11 cellular contexts compared by ENCODE assay signal in the genomic region with DNA sequence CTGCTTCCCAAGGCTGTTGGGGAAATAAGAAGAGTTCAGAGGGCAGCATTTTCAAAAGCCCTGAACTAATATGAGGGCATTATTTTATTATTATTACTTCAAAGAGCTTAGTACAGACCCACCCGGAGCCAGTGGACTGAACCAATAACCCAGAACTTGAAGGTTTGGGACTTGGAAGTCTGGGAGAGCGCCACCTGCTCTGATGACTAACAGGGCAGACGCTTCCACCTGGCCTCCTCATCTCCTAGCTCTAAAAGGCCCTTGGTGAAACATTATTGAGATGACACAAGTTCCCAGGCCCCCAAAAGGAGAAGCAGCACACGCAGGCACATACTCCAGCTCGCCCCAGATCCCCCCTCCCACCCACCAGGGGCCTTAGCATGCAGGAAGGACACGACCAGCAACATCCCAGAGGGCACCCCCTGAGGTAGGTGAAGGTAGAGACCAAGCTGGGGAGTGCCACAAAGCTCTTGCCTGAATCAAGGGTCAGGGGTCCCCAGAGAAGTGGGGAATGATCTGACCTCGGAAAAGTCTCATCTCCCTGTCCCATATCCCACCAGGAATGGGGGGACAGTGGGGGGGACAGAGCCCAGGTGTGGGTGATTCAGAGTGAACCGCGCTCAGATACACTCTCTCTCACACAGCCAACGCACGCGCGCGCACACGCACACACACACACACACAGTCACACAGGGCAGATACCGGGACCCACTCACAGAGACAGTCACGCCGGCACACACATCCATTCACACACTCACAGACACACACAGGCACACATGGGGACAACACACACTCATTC. TPM values are rescaled to one million over a fixed set of nuclear protein-coding genes. Genes with fewer than 3 reads are reported as not detected.
DNase-seq lines count a peak whose midpoint lies in the region; ATAC-seq and TF ChIP-seq lines count a peak whose summit lies in the region.
"Had no signal": no experiment of that assay in that cellular context is flagged by ENCODE, and none has a peak within 500 bp of the region (broad histone marks: within the 10 kb centered on the region; RNA-seq: fewer than 3 reads in every experiment).

No MANE protein-coding gene starts in this region.

- H3K4me3 ChIP-seq in SK-N-SH (ENCODE audit: low read depth in 2 of 2, low read length in 1 of 2), result peak overlapping the region in 1 of 2 experiments; percentile 46; a peak in 2 of 4 replicates
- peak overlapping the region; percentile 29 for H3K4me3 ChIP-seq in effector memory CD4-positive, alpha-beta T cell (ENCODE audit: insufficient read depth, low read depth, low read length, poor library complexity, severe bottlenecking)

- TF ChIP-seq CTCF in SK-N-SH (IDR thresholded peaks at IDR 0.05), result no peak
- TF ChIP-seq CTCF in progenitor cell of endocrine pancreas (IDR thresholded peaks at IDR 0.05; ENCODE audit: unreplicated experiment), result no peak

- no peaks in the 10 kb centered on the region for H3K9me3 ChIP-seq in SK-N-SH
- no peaks in the 10 kb centered on the region for H3K9me3 ChIP-seq in effector memory CD4-positive, alpha-beta T cell (ENCODE audit: control insufficient read depth, low read length)

- peaks cover 0 to 3% of the 10 kb centered on the region in 2 experiments; a peak in 1 of 4 replicates for H3K4me1 ChIP-seq in SK-N-SH (ENCODE audit: control insufficient read depth in 1 of 2, insufficient read depth in 2 of 2, low read depth in 1 of 2, low read length in 1 of 2)
- peaks cover 7% of the 10 kb centered on the region for H3K4me1 ChIP-seq in effector memory CD4-positive, alpha-beta T cell (ENCODE audit: control insufficient read depth, insufficient read depth, low read length, poor library complexity, severe bottlenecking)

- no peaks in the 10 kb centered on the region for H3K79me2 ChIP-seq in SK-N-SH (ENCODE audit: insufficient read depth)

- H3F3A ChIP-seq in SK-N-SH (replicated peaks; ENCODE audit: insufficient read depth), result no peaks in the 10 kb centered on the region

- H3K9me2 ChIP-seq in SK-N-SH, result no peaks in the 10 kb centered on the region

- H3K4me1 Mint-ChIP-seq in progenitor cell of endocrine pancreas (ENCODE audit: low read depth), result peaks cover 2% of the 10 kb centered on the region

- no peaks in the 10 kb centered on the region for H4K20me1 ChIP-seq in SK-N-SH (ENCODE audit: insufficient read depth)

- WGBS in SK-N-SH (ENCODE audit: low lambda C conversion rate), result 56% methylated on average over 16 of the region's 18 CpGs

- peaks cover 27% of the 10 kb centered on the region for H3K27me3 ChIP-seq in SK-N-SH (ENCODE audit: insufficient read depth)
- H3K27me3 ChIP-seq in effector memory CD4-positive, alpha-beta T cell (replicated peaks; ENCODE audit: control insufficient read depth, insufficient read depth, low read length, poor library complexity, severe bottlenecking), result peaks cover 36% of the 10 kb centered on the region

- H3K27ac ChIP-seq in SK-N-SH (ENCODE audit: low read depth in 2 of 2, low read length in 1 of 2), result no peak overlapping the region
- no peak overlapping the region for H3K27ac ChIP-seq in effector memory CD4-positive, alpha-beta T cell (ENCODE audit: insufficient read depth, low read length, poor library complexity, severe bottlenecking)

- no peak overlapping the region for H3K27ac Mint-ChIP-seq in progenitor cell of endocrine pancreas
- H3K27ac Mint-ChIP-seq: HFFc6 had no signal

- DNase-seq in SK-N-SH (peak; percentile 45), NCI-H510A (lab: John Stamatoyannopoulos, UW) (peak; percentile 40), progenitor cell of endocrine pancreas (ENCODE audit: low spot score, unreplicated experiment) (no peak), HuH-7.5 (ENCODE audit: low spot score) (no peak), OCI-M1 (lab: John Stamatoyannopoulos, UW) (no peak)
- no peak for DNase-seq in effector memory CD4-positive, alpha-beta T cell
- DNase-seq: activated CD8-positive, alpha-beta memory T cell treated with anti-CD3 and anti-CD28 coated beads, Interleukin-2, amount 50 U/mL, for 48 hours; HFFc6 had no signal

- TF ChIP-seq EP300 in SK-N-SH (IDR thresholded peaks at IDR 0.05; ENCODE audit: borderline replicate concordance in 1 of 2, low read depth in 1 of 2, low read length in 1 of 2), result no peak

- no peak overlapping the region for H2AFZ ChIP-seq in SK-N-SH (ENCODE audit: low read depth)

- H3K4me2 ChIP-seq in SK-N-SH, result peak overlapping the region; percentile 68; the same call in 1 of the 2 replicates

- no peak overlapping the region for H3K9ac ChIP-seq in SK-N-SH

- H3K36me3 ChIP-seq in SK-N-SH (replicated peaks in 1 of 2; ENCODE audit: control insufficient read depth in 1 of 2, insufficient read depth in 2 of 2, low read length in 1 of 2), result no peaks in the 10 kb centered on the region
- H3K36me3 ChIP-seq in effector memory CD4-positive, alpha-beta T cell (ENCODE audit: control insufficient read depth, insufficient read depth, low read length), result no peaks in the 10 kb centered on the region

- CTCF ChIA-PET in SK-N-SH (lab: Yijun Ruan, JAX), result interaction anchor here (0.9 to 2.7 kb wide), 5 partner anchors 11 to 76 kb away, joined by 3 to 15 read pairs (median 8); a partner anchor contains a TSS

- H3K9me3 Mint-ChIP-seq in progenitor cell of endocrine pancreas (ENCODE audit: low read depth), result no peaks in the 10 kb centered on the region
- H3K9me3 Mint-ChIP-seq: HFFc6 had no signal

- H3K27me3 Mint-ChIP-seq in progenitor cell of endocrine pancreas, result peaks cover 83% of the 10 kb centered on the region

- H3K4me3 Mint-ChIP-seq in progenitor cell of endocrine pancreas (ENCODE audit: low read depth), result peak overlapping the region; percentile 70
- H3K4me3 Mint-ChIP-seq: HFFc6 had no signal

- TF ChIP-seq RAD21 in SK-N-SH (IDR thresholded peaks at IDR 0.05; ENCODE audit: low read length), result no peak

- POLR2A ChIA-PET in SK-N-SH (lab: Yijun Ruan, JAX), result interaction anchor here (1.7 kb wide), 1 partner anchor 251 kb away, joined by 3 read pairs; no protein-coding TSS in a partner anchor

- H3K36me3 Mint-ChIP-seq in progenitor cell of endocrine pancreas (ENCODE audit: insufficient read depth), result no peaks in the 10 kb centered on the region

- ATAC-seq in SK-N-SH treated with all-trans-retinoic acid at 6 μM for 48 hours, result no peak
- ATAC-seq in GM21390 (IDR thresholded peaks at IDR 0.05; ENCODE audit: unreplicated experiment), result no peak

TF ChIP-seq in SK-N-SH, 30 proteins besides CTCF, POLR2A, EP300 and RAD21:
- TF ChIP-seq FOSL2 (IDR thresholded peaks at IDR 0.05; ENCODE audit: borderline replicate concordance, low read depth), result no peak
- TF ChIP-seq NFIC (IDR thresholded peaks at IDR 0.05; ENCODE audit: borderline replicate concordance), result no peak
- no peak for TF ChIP-seq TCF12 (IDR thresholded peaks at IDR 0.05)
- TF ChIP-seq CHD2 (IDR thresholded peaks at IDR 0.05; ENCODE audit: low read length, partially characterized antibody), result no peak
- no peak for TF ChIP-seq RXRA (IDR thresholded peaks at IDR 0.05; ENCODE audit: borderline replicate concordance, low read depth)
- TF ChIP-seq TEAD4 (IDR thresholded peaks at IDR 0.05; ENCODE audit: borderline replicate concordance, insufficient read depth), result no peak

TF ChIP-seq in SK-N-SH treated with all-trans-retinoic acid at 6 μM for 48 hours, 23 proteins besides CTCF, POLR2A, EP300 and RAD21 (continues in another document):
- TF ChIP-seq SNAI2 (CRISPR knock-in tag; IDR thresholded peaks at IDR 0.05), result no peak
- TF ChIP-seq, protein P1, sequence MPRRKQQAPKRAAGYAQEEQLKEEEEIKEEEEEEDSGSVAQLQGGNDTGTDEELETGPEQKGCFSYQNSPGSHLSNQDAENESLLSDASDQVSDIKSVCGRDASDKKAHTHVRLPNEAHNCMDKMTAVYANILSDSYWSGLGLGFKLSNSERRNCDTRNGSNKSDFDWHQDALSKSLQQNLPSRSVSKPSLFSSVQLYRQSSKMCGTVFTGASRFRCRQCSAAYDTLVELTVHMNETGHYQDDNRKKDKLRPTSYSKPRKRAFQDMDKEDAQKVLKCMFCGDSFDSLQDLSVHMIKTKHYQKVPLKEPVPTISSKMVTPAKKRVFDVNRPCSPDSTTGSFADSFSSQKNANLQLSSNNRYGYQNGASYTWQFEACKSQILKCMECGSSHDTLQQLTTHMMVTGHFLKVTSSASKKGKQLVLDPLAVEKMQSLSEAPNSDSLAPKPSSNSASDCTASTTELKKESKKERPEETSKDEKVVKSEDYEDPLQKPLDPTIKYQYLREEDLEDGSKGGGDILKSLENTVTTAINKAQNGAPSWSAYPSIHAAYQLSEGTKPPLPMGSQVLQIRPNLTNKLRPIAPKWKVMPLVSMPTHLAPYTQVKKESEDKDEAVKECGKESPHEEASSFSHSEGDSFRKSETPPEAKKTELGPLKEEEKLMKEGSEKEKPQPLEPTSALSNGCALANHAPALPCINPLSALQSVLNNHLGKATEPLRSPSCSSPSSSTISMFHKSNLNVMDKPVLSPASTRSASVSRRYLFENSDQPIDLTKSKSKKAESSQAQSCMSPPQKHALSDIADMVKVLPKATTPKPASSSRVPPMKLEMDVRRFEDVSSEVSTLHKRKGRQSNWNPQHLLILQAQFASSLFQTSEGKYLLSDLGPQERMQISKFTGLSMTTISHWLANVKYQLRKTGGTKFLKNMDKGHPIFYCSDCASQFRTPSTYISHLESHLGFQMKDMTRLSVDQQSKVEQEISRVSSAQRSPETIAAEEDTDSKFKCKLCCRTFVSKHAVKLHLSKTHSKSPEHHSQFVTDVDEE (CRISPR knock-in tag; IDR thresholded peaks at IDR 0.05), result no peak
- no peak for TF ChIP-seq RARB (CRISPR knock-in tag; IDR thresholded peaks at IDR 0.05)
- TF ChIP-seq, protein P2, sequence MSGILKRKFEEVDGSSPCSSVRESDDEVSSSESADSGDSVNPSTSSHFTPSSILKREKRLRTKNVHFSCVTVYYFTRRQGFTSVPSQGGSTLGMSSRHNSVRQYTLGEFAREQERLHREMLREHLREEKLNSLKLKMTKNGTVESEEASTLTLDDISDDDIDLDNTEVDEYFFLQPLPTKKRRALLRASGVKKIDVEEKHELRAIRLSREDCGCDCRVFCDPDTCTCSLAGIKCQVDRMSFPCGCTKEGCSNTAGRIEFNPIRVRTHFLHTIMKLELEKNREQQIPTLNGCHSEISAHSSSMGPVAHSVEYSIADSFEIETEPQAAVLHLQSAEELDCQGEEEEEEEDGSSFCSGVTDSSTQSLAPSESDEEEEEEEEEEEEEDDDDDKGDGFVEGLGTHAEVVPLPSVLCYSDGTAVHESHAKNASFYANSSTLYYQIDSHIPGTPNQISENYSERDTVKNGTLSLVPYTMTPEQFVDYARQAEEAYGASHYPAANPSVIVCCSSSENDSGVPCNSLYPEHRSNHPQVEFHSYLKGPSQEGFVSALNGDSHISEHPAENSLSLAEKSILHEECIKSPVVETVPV (CRISPR knock-in tag; IDR thresholded peaks at IDR 0.05), result no peak
- no peak for TF ChIP-seq ZC3H10 (CRISPR knock-in tag; IDR thresholded peaks at IDR 0.05)
- no peak for TF ChIP-seq PPARA (CRISPR knock-in tag; IDR thresholded peaks at IDR 0.05; ENCODE audit: borderline replicate concordance)

RNA-seq across cellular contexts. Expression of a gene that starts 1.2 kb away (rescaled TPM):
- 0.05 and 0.15 TPM in 2 replicates for polyA plus RNA-seq in SK-N-SH (2012; rRNA removed)
- 0.05 and 0.16 TPM in 2 replicates for polyA plus RNA-seq in SK-N-SH (2012; cell fraction: cytosol; rRNA removed)
- 0.14 and 0.20 TPM in 2 replicates for polyA plus RNA-seq in SK-N-SH (2012; cell fraction: nucleus; rRNA removed)
- total RNA-seq in progenitor cell of endocrine pancreas, result 1.3 TPM in 2 replicates
- polyA plus RNA-seq: BJ had no signal

RNA-seq across cellular contexts. Expression of a gene that starts 56.9 kb away (rescaled TPM):
- 47.4 and 61.7 TPM in 2 replicates for polyA plus RNA-seq in SK-N-SH (2012; rRNA removed)
- polyA plus RNA-seq in SK-N-SH (2012; cell fraction: cytosol; rRNA removed), result 49.8 and 55.0 TPM in 2 replicates
- 10.9 and 21.4 TPM in 2 replicates for polyA plus RNA-seq in SK-N-SH (2012; cell fraction: nucleus; rRNA removed)
- 8.8 and 10.0 TPM in 2 replicates for total RNA-seq in progenitor cell of endocrine pancreas

Comparison
In these comparisons a context has a peak if more than half of its experiments do, and no peak if none do; other contexts are left out.
1. DNase-seq: peak in SK-N-SH (single experiment) and NCI-H510A (single experiment); none in effector memory CD4-positive, alpha-beta T cell (0 of 3), progenitor cell of endocrine pancreas (single experiment), HuH-7.5 (single experiment) and OCI-M1 (single experiment).